In genomic region chr14:65303185-65303901, GRCh38 we compare ENCODE assay signal across 11 cellular contexts.
DNase-seq lines count a peak whose midpoint lies in the region; ATAC-seq and TF ChIP-seq lines count a peak whose summit lies in the region.
"Had no signal": no experiment of that assay in that cellular context is flagged by ENCODE, and none has a peak within 500 bp of the region (broad histone marks: within the 10 kb centered on the region; RNA-seq: fewer than 3 reads in every experiment).

No MANE protein-coding gene starts in this region.

- intact Hi-C loops in CD4-positive, alpha-beta memory T cell (cut with micrococcal nuclease), result no loop called here

- no peaks in the 10 kb centered on the region for H3K36me3 ChIP-seq in CD4-positive, alpha-beta memory T cell (ENCODE audit: insufficient read depth, low read length)
- H3K36me3 ChIP-seq in muscle layer of duodenum (ENCODE audit: control insufficient read depth in 1 of 2, insufficient read depth in 2 of 2, low read length in 2 of 2) (no peaks in the 10 kb centered on the region), BE2C (no peaks in the 10 kb centered on the region)
- H3K36me3 ChIP-seq: thyroid gland had no signal

- TF ChIP-seq CTCF in HFFc6 (IDR thresholded peaks at IDR 0.05) (no peak), BE2C (IDR thresholded peaks at IDR 0.05; ENCODE audit: low read depth, low read length) (no peak)

- CTCF ChIA-PET in CD4-positive, alpha-beta memory T cell (lab: Charles Lee; ENCODE audit: partially characterized antibody), result no interaction called here

- H3K27me3 Mint-ChIP-seq in CD4-positive, alpha-beta memory T cell, result no peaks in the 10 kb centered on the region
- H3K27me3 Mint-ChIP-seq in HFFc6 (ENCODE audit: insufficient read depth), result no peaks in the 10 kb centered on the region; the same call in 1 of the 2 replicates
- no peaks in the 10 kb centered on the region for H3K27me3 Mint-ChIP-seq in activated naive CD8-positive, alpha-beta T cell treated with anti-CD3 and anti-CD28 coated beads for 36 hours

- H3K27me3 ChIP-seq in CD4-positive, alpha-beta memory T cell (ENCODE audit: insufficient read depth, low read length), result no peaks in the 10 kb centered on the region
- no peaks in the 10 kb centered on the region for H3K27me3 ChIP-seq in muscle layer of duodenum (ENCODE audit: low read depth, low read length)
- no peaks in the 10 kb centered on the region for H3K27me3 ChIP-seq in BE2C
- H3K27me3 ChIP-seq: thyroid gland had no signal

- H3K4me1 Mint-ChIP-seq in CD4-positive, alpha-beta memory T cell, result peaks cover 26 to 57% (median 43%) of the 10 kb centered on the region in 4 donors
- H3K4me1 Mint-ChIP-seq in HFFc6 (ENCODE audit: low read depth), result peaks cover 34% of the 10 kb centered on the region
- H3K4me1 Mint-ChIP-seq in activated naive CD8-positive, alpha-beta T cell treated with anti-CD3 and anti-CD28 coated beads for 36 hours, result peaks cover 59% of the 10 kb centered on the region

- H3K9me3 ChIP-seq in CD4-positive, alpha-beta memory T cell (ENCODE audit: control insufficient read depth in 1 of 2, low read length in 2 of 2), result no peaks in the 10 kb centered on the region
- H3K9me3 ChIP-seq in muscle layer of duodenum (ENCODE audit: control insufficient read depth in 1 of 2, low read length in 2 of 2) (no peaks in the 10 kb centered on the region), BE2C (no peaks in the 10 kb centered on the region)
- H3K9me3 ChIP-seq: thyroid gland had no signal

- peak in 1 of 5 donors; percentile 39 for DNase-seq in CD4-positive, alpha-beta memory T cell
- DNase-seq in HFFc6 (peak; percentile 20), BE2C (no peak), NCI-H1092 (lab: John Stamatoyannopoulos, UW) (no peak)
- DNase-seq in activated naive CD8-positive, alpha-beta T cell treated with anti-CD3 and anti-CD28 coated beads for 36 hours, result peak; percentile 43
- DNase-seq: DND-41 had no signal

- H3K4me3 ChIP-seq in CD4-positive, alpha-beta memory T cell (ENCODE audit: low read length in 2 of 2), result no peak overlapping the region
- no peak overlapping the region for H3K4me3 ChIP-seq in muscle layer of duodenum (ENCODE audit: low read depth in 1 of 2, low read length in 2 of 2)
- H3K4me3 ChIP-seq in BE2C (ENCODE audit: low read depth, low read length), result no peak overlapping the region
- H3K4me3 ChIP-seq: SK-N-MC, thyroid gland had no signal

- peak overlapping the region in 6 of 8 donors; percentile 26 to 55 (median 44) for H3K4me3 Mint-ChIP-seq in CD4-positive, alpha-beta memory T cell
- peak overlapping the region; percentile 71 for H3K4me3 Mint-ChIP-seq in HFFc6
- H3K4me3 Mint-ChIP-seq in activated naive CD8-positive, alpha-beta T cell treated with anti-CD3 and anti-CD28 coated beads for 36 hours, result peak overlapping the region; percentile 22

- H3K36me3 Mint-ChIP-seq in CD4-positive, alpha-beta memory T cell, result no peaks in the 10 kb centered on the region
- H3K36me3 Mint-ChIP-seq in HFFc6 (ENCODE audit: low read depth), result no peaks in the 10 kb centered on the region
- peaks cover 9% of the 10 kb centered on the region for H3K36me3 Mint-ChIP-seq in activated naive CD8-positive, alpha-beta T cell treated with anti-CD3 and anti-CD28 coated beads for 36 hours

- H3K27ac ChIP-seq in CD4-positive, alpha-beta memory T cell (ENCODE audit: low read depth, low read length), result no peak overlapping the region
- H3K27ac ChIP-seq in muscle layer of duodenum (ENCODE audit: low read length), result peak overlapping the region; percentile 33
- H3K27ac ChIP-seq: SK-N-MC, thyroid gland had no signal

- H3K4me1 ChIP-seq in CD4-positive, alpha-beta memory T cell (ENCODE audit: insufficient read depth, low read length), result peaks cover 25% of the 10 kb centered on the region
- H3K4me1 ChIP-seq in muscle layer of duodenum (ENCODE audit: control insufficient read depth in 1 of 2, insufficient read depth in 2 of 2, low read length in 2 of 2) (peaks cover 0 to 8% of the 10 kb centered on the region in 2 donors), BE2C (no peaks in the 10 kb centered on the region)

- ATAC-seq in GM18907 (IDR thresholded peaks at IDR 0.05; ENCODE audit: unreplicated experiment) (no peak), HG03280 (IDR thresholded peaks at IDR 0.05; ENCODE audit: unreplicated experiment) (no peak)

- H3K27ac Mint-ChIP-seq in CD4-positive, alpha-beta memory T cell, result peak overlapping the region; percentile 42 to 81 (median 64)
- H3K27ac Mint-ChIP-seq in HFFc6, result peak overlapping the region; percentile 94
- peak overlapping the region; percentile 95 for H3K27ac Mint-ChIP-seq in activated naive CD8-positive, alpha-beta T cell treated with anti-CD3 and anti-CD28 coated beads for 36 hours

- POLR2A ChIA-PET in CD4-positive, alpha-beta memory T cell (lab: Charles Lee; ENCODE audit: partially characterized antibody), result interaction anchor here (0.7 to 1.1 kb wide), 3 partner anchors 12 to 499 kb away, joined by 3 to 5 read pairs (median 4); no protein-coding TSS in a partner anchor

- H3K9me3 Mint-ChIP-seq in CD4-positive, alpha-beta memory T cell, result no peaks in the 10 kb centered on the region
- no peaks in the 10 kb centered on the region for H3K9me3 Mint-ChIP-seq in HFFc6
- H3K9me3 Mint-ChIP-seq in activated naive CD8-positive, alpha-beta T cell treated with anti-CD3 and anti-CD28 coated beads for 36 hours, result peaks cover 5% of the 10 kb centered on the region

Comparison
In these comparisons a context has a peak if more than half of its experiments do, and no peak if none do; other contexts are left out.
1. DNase-seq: peak in HFFc6 (single experiment) and activated naive CD8-positive, alpha-beta T cell treated with anti-CD3 and anti-CD28 coated beads for 36 hours (single experiment); none in BE2C (single experiment) and NCI-H1092 (single experiment).
2. Peak in every context shown above with its lines, with median percentiles within 50 percentile points of each other: H3K27ac Mint-ChIP-seq and H3K4me3 Mint-ChIP-seq.